Comparison of ENCODE assay signal across 10 cellular contexts in the genomic region with DNA sequence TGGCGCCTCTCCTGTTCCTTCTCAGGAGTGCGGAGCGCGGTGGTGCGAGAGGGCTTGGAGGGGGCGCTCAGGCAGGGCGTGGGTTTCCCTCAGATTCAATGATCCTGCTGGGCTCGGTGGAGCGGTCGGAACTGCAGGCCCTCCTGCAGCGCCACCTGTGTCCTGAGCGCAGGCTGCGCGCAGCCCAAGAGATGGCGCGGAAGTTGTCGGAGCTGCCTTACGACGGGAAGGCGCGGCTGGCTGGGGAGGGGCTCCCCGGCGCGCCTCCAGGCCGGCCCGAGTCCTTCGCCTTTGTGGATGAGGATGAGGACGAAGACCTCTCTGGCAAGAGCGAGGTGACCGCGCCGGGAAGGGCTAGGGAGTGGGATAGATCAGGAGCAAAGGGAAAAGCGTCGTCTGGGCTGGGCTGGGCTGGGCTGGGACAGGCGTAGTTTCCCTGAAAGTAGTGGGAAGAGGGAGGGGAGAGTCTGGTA. TPM values are rescaled to one million over a fixed set of nuclear protein-coding genes. Genes with fewer than 3 reads are reported as not detected.
DNase-seq lines count a peak whose midpoint lies in the region; ATAC-seq, FAIRE-seq and TF ChIP-seq lines count a peak whose summit lies in the region.
"Had no signal": no experiment of that assay in that cellular context is flagged by ENCODE, and none has a peak within 500 bp of the region (broad histone marks: within the 10 kb centered on the region; RNA-seq: fewer than 3 reads in every experiment).

No MANE protein-coding gene starts in this region.

- WGBS in esophagus, 2 donors, result 5 to 6% methylated on average over 34 to 35 of the region's 35 CpGs

- no peak for TF ChIP-seq EP300 in neural cell (conservative IDR thresholded peaks at IDR 0.05; ENCODE audit: poor library complexity, severe bottlenecking)

- no peaks in the 10 kb centered on the region for H3F3A ChIP-seq in neural cell (ENCODE audit: insufficient read depth, low read length, poor library complexity, severe bottlenecking)

- no peaks in the 10 kb centered on the region for H3K36me3 Mint-ChIP-seq in activated CD8-positive, alpha-beta memory T cell treated with anti-CD3 and anti-CD28 coated beads, Interleukin-2, amount 10 ng/mL, durations not matched to agents 7 days and 5 days

- no peaks in the 10 kb centered on the region for H3K79me2 ChIP-seq in neural cell (replicated peaks; ENCODE audit: insufficient read depth, low read length)

- no peaks in the 10 kb centered on the region for H4K20me1 ChIP-seq in neural cell (ENCODE audit: insufficient read depth)

- no peak overlapping the region for H3K9ac ChIP-seq in neural cell (ENCODE audit: low read length)

- H3K4me1 ChIP-seq in esophagus (ENCODE audit: control insufficient read depth in 2 of 2, insufficient read depth in 2 of 2, low read length in 1 of 2), result peaks cover 0 to 3% of the 10 kb centered on the region in 2 donors
- peaks cover 0 to 6% of the 10 kb centered on the region in 2 donors for H3K4me1 ChIP-seq in thoracic aorta (ENCODE audit: control insufficient read depth in 1 of 2, low read depth in 2 of 2)

- no peaks in the 10 kb centered on the region for H3K9me3 ChIP-seq in esophagus (ENCODE audit: control insufficient read depth in 2 of 2, insufficient read depth in 1 of 2, low read depth in 1 of 2, low read length in 1 of 2)
- no peaks in the 10 kb centered on the region for H3K9me3 ChIP-seq in neural cell (ENCODE audit: low read length)
- H3K9me3 ChIP-seq in thoracic aorta, result no peaks in the 10 kb centered on the region

- H2AFZ ChIP-seq in neural cell (ENCODE audit: low read depth, low read length), result no peak overlapping the region

- H3K36me3 ChIP-seq in esophagus (ENCODE audit: control insufficient read depth in 2 of 2, insufficient read depth in 2 of 2, low read length in 1 of 2), result no peaks in the 10 kb centered on the region
- no peaks in the 10 kb centered on the region for H3K36me3 ChIP-seq in neural cell (ENCODE audit: insufficient read depth, low read length)
- no peaks in the 10 kb centered on the region for H3K36me3 ChIP-seq in thoracic aorta

- H3K9me2 ChIP-seq in neural cell (ENCODE audit: insufficient read depth, low read length), result no peaks in the 10 kb centered on the region

- peak overlapping the region; percentile 49 for H3K27ac Mint-ChIP-seq in activated CD8-positive, alpha-beta memory T cell treated with anti-CD3 and anti-CD28 coated beads, Interleukin-2, amount 10 ng/mL, durations not matched to agents 7 days and 5 days

- H3K27me3 ChIP-seq in esophagus (ENCODE audit: control insufficient read depth in 1 of 2, insufficient read depth in 2 of 2, low read length in 2 of 2) (no peaks in the 10 kb centered on the region), neural cell (ENCODE audit: insufficient read depth, low read depth, low read length) (peaks cover 6% of the 10 kb centered on the region), thoracic aorta (replicated peaks; ENCODE audit: insufficient read depth) (no peaks in the 10 kb centered on the region)

- peaks cover 34% of the 10 kb centered on the region for H3K27me3 Mint-ChIP-seq in activated CD8-positive, alpha-beta memory T cell treated with anti-CD3 and anti-CD28 coated beads, Interleukin-2, amount 10 ng/mL, durations not matched to agents 7 days and 5 days

- DNase-seq in 8988T (peak; percentile 61), NCI-H1105 treated with DMSO at 0.1 percent for 48 hours (lab: John Stamatoyannopoulos, UW) (peak; percentile 69), thoracic aorta (ENCODE audit: low spot score) (no peak), HTR-8/SVneo (ENCODE audit: insufficient read length, low spot score) (no peak)
- peak; percentile 79 for DNase-seq in activated CD8-positive, alpha-beta memory T cell treated with anti-CD3 and anti-CD28 coated beads, Interleukin-2, amount 10 ng/mL, durations not matched to agents 7 days and 5 days

- H3K4me3 ChIP-seq in esophagus (ENCODE audit: low read depth in 1 of 2, low read length in 2 of 2) (peak overlapping the region; percentile 34 to 39), neural cell (ENCODE audit: low read length) (peak overlapping the region; percentile 39), thoracic aorta (peak overlapping the region; percentile 41)

- H3K4me3 Mint-ChIP-seq in activated CD8-positive, alpha-beta memory T cell treated with anti-CD3 and anti-CD28 coated beads, Interleukin-2, amount 10 ng/mL, durations not matched to agents 7 days and 5 days, result peak overlapping the region; percentile 61

- TF ChIP-seq RAD21 in neural cell (conservative IDR thresholded peaks at IDR 0.05), result no peak

- H3K9me3 Mint-ChIP-seq in activated CD8-positive, alpha-beta memory T cell treated with anti-CD3 and anti-CD28 coated beads, Interleukin-2, amount 10 ng/mL, durations not matched to agents 7 days and 5 days (ENCODE audit: low read depth), result no peaks in the 10 kb centered on the region

- H3K4me2 ChIP-seq in neural cell (ENCODE audit: low read length), result no peak overlapping the region

- FAIRE-seq in HTR-8/SVneo (lab: Jason Lieb, UNC), result no peak

- ATAC-seq in GM19395 (IDR thresholded peaks at IDR 0.05; ENCODE audit: unreplicated experiment) (peak; percentile 69), thoracic aorta (ENCODE audit: insufficient number of reproducible peaks, low FRiP score, low read depth) (no peak)
- peak; percentile 100 for ATAC-seq in activated CD8-positive, alpha-beta memory T cell treated with anti-CD3 and anti-CD28 coated beads, Interleukin-2, amount 10 ng/mL, durations not matched to agents 7 days and 5 days

- TF ChIP-seq CTCF in neural cell (IDR thresholded peaks at IDR 0.05; ENCODE audit: poor library complexity, severe bottlenecking) (peak; percentile 53), thoracic aorta (IDR thresholded peaks at IDR 0.05) (peak; percentile 30)

- H3K27ac ChIP-seq in esophagus (ENCODE audit: low read depth in 2 of 2, low read length in 1 of 2) (no peak overlapping the region), neural cell (ENCODE audit: low read length) (no peak overlapping the region), thoracic aorta (no peak overlapping the region)
- H3K27ac ChIP-seq: C4-2B had no signal

- CTCF ChIA-PET in activated CD8-positive, alpha-beta memory T cell treated with anti-CD3 and anti-CD28 coated beads, Interleukin-2, amount 10 ng/mL, durations not matched to agents 7 days and 5 days (lab: Charles Lee), result interaction anchor here (0.5 to 2.9 kb wide), 35 partner anchors 9 to 130 kb away, joined by 3 to 29 read pairs (median 4); partner anchors contain the start of genes CASP2 and FAM131B

- H3K4me1 Mint-ChIP-seq in activated CD8-positive, alpha-beta memory T cell treated with anti-CD3 and anti-CD28 coated beads, Interleukin-2, amount 10 ng/mL, durations not matched to agents 7 days and 5 days, result peaks cover 12% of the 10 kb centered on the region

TF ChIP-seq in neural cell, 6 proteins besides CTCF, POLR2A, EP300 and RAD21:
- TF ChIP-seq MXI1 (conservative IDR thresholded peaks at IDR 0.05; ENCODE audit: poor library complexity, severe bottlenecking) (no peak), EZH2 (IDR thresholded peaks at IDR 0.05; ENCODE audit: borderline replicate concordance, insufficient read depth, low read length, poor library complexity, severe bottlenecking) (no peak), TAF1 (IDR thresholded peaks at IDR 0.05; ENCODE audit: low read depth) (no peak)
- TF ChIP-seq, protein P1, sequence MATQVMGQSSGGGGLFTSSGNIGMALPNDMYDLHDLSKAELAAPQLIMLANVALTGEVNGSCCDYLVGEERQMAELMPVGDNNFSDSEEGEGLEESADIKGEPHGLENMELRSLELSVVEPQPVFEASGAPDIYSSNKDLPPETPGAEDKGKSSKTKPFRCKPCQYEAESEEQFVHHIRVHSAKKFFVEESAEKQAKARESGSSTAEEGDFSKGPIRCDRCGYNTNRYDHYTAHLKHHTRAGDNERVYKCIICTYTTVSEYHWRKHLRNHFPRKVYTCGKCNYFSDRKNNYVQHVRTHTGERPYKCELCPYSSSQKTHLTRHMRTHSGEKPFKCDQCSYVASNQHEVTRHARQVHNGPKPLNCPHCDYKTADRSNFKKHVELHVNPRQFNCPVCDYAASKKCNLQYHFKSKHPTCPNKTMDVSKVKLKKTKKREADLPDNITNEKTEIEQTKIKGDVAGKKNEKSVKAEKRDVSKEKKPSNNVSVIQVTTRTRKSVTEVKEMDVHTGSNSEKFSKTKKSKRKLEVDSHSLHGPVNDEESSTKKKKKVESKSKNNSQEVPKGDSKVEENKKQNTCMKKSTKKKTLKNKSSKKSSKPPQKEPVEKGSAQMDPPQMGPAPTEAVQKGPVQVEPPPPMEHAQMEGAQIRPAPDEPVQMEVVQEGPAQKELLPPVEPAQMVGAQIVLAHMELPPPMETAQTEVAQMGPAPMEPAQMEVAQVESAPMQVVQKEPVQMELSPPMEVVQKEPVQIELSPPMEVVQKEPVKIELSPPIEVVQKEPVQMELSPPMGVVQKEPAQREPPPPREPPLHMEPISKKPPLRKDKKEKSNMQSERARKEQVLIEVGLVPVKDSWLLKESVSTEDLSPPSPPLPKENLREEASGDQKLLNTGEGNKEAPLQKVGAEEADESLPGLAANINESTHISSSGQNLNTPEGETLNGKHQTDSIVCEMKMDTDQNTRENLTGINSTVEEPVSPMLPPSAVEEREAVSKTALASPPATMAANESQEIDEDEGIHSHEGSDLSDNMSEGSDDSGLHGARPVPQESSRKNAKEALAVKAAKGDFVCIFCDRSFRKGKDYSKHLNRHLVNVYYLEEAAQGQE (IDR thresholded peaks at IDR 0.05; ENCODE audit: borderline replicate concordance), result no peak

RNA-seq across cellular contexts. Expression of gene FAM131B, which starts 17.0 kb away (rescaled TPM):
- total RNA-seq in activated CD8-positive, alpha-beta memory T cell treated with anti-CD3 and anti-CD28 coated beads, Interleukin-2, amount 10 ng/mL, durations not matched to agents 7 days and 5 days, result 1 to 10 TPM; 2.3 to 2.6 TPM
- under 1 TPM; 0.16 to 0.28 TPM for polyA plus RNA-seq in esophagus
- polyA plus RNA-seq in neural cell, result 45.9 and 58.5 TPM in 2 replicates
- 80.6 and 81.8 TPM in 2 replicates for polyA minus RNA-seq in neural cell
- total RNA-seq in thoracic aorta, result 1 to 10 TPM; 2.3 to 3.3 TPM

RNA-seq across cellular contexts. Expression of gene CLCN1, which starts 29.6 kb away (rescaled TPM):
- total RNA-seq in activated CD8-positive, alpha-beta memory T cell treated with anti-CD3 and anti-CD28 coated beads, Interleukin-2, amount 10 ng/mL, durations not matched to agents 7 days and 5 days, result under 1 TPM; 0.09 TPM
- polyA plus RNA-seq in esophagus (under 1 TPM; 0.31 to 0.44 TPM), neural cell (0.20 TPM in 1 of 2 replicates, not detected in the other)
- not detected in 2 replicates for polyA minus RNA-seq in neural cell
- under 1 TPM in 1 of 2 donors, not detected in 1; 0.68 TPM for total RNA-seq in thoracic aorta
- total RNA-seq: glomerular endothelial cell had no signal

RNA-seq across cellular contexts. Expression of gene ZYX, which starts 35.7 kb away (rescaled TPM):
- 100 to 1,000 TPM; 173 to 212 TPM for total RNA-seq in activated CD8-positive, alpha-beta memory T cell treated with anti-CD3 and anti-CD28 coated beads, Interleukin-2, amount 10 ng/mL, durations not matched to agents 7 days and 5 days
- polyA plus RNA-seq in esophagus (10 to 100 TPM; 62.7 to 92.3 TPM), neural cell (10.0 and 15.8 TPM in 2 replicates)
- polyA minus RNA-seq in neural cell, result 11.2 and 12.2 TPM in 2 replicates
- 100 to 1,000 TPM; 234 to 287 TPM for total RNA-seq in thoracic aorta

RNA-seq across cellular contexts. Expression of gene CASP2, which starts 57.3 kb away (rescaled TPM):
- 100 to 1,000 TPM; 117 to 129 TPM for total RNA-seq in activated CD8-positive, alpha-beta memory T cell treated with anti-CD3 and anti-CD28 coated beads, Interleukin-2, amount 10 ng/mL, durations not matched to agents 7 days and 5 days
- polyA plus RNA-seq in esophagus (1 to 10 TPM; 6.6 to 7.2 TPM), neural cell (9.0 and 15.8 TPM in 2 replicates)
- polyA minus RNA-seq in neural cell, result 20.4 and 31.4 TPM in 2 replicates
- 10 to 100 TPM; 12.3 to 13.4 TPM for total RNA-seq in thoracic aorta

Comparison
In these comparisons a context has a peak if more than half of its experiments do, and no peak if none do; other contexts are left out.
1. DNase-seq: peak in 8988T (single experiment), NCI-H1105 treated with DMSO at 0.1 percent for 48 hours (single experiment) and activated CD8-positive, alpha-beta memory T cell treated with anti-CD3 and anti-CD28 coated beads, Interleukin-2, amount 10 ng/mL, durations not matched to agents 7 days and 5 days (single experiment); none in thoracic aorta (single experiment) and HTR-8/SVneo (single experiment).
2. Peak in every context shown above with its lines, with median percentiles within 50 percentile points of each other: H3K4me3 ChIP-seq.